1 cellular context compared by ENCODE assay signal in genomic region chr5:58988938-58989337, GRCh38.
TF ChIP-seq lines count a peak whose summit lies in the region.

No MANE protein-coding gene starts in this region.

TF ChIP-seq in A549, 52 proteins besides CTCF, POLR2A, EP300 and RAD21 (continued from another document):
- TF ChIP-seq USF2 (IDR thresholded peaks at IDR 0.05) (no peak), ESRRA (IDR thresholded peaks at IDR 0.05; ENCODE audit: borderline replicate concordance, low read length) (no peak), NR3C1 (IDR thresholded peaks at IDR 0.05) (no peak), HOXA7 (CRISPR knock-in tag; IDR thresholded peaks at IDR 0.05) (0 out of 2 replicates have a peak, but pooled peaks have one; percentile 26), POLR2AphosphoS2 (conservative IDR thresholded peaks at IDR 0.05; ENCODE audit: low read length) (0 out of 2 replicates have a peak, but pooled peaks have one; percentile 52), FOXS1 (CRISPR knock-in tag; IDR thresholded peaks at IDR 0.05) (no peak), NFE2L2 (conservative IDR thresholded peaks at IDR 0.05; ENCODE audit: low read length) (no peak)
TF ChIP-seq in A549: peak in this region for 3.
